ENCODE assay signal across 8 cellular contexts in the genomic region with DNA sequence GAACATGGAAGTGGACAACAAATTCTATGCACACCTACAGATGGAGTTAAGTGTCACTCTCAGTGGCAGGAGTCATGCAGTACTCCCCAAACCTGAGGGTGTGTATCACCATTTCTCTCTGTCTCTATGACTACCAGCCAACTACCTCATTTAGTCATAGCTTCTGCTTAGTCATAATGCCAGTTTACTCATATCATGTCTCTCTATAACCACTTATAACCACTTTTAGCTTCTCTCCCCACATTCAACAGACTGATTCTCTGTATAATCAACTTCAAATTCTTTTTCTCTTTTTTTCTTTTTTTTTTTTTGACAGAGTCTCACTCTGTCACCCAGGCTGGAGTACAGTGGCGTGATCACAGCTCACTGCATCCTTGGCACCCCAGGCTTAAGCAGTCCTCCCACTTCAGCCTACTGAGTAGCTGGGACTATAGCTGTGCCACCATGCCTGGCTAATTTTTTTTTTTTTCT.
DNase-seq lines count a peak whose midpoint lies in the region; ATAC-seq and TF ChIP-seq lines count a peak whose summit lies in the region.

No MANE protein-coding gene starts in this region.

- H3K4me3 Mint-ChIP-seq in central memory CD8-positive, alpha-beta T cell: no peak overlapping the region

- no peak for TF ChIP-seq CTCF in AG10803 (conservative IDR thresholded peaks at IDR 0.05; ENCODE audit: low read length)

- no peaks in the 10 kb centered on the region for H3K27me3 Mint-ChIP-seq in central memory CD8-positive, alpha-beta T cell

- H3K36me3 Mint-ChIP-seq in central memory CD8-positive, alpha-beta T cell (ENCODE audit: insufficient read depth): no peaks in the 10 kb centered on the region

- no peaks in the 10 kb centered on the region for H3K4me1 Mint-ChIP-seq in central memory CD8-positive, alpha-beta T cell

- peak overlapping the region; percentile 79 for H3K27ac Mint-ChIP-seq in central memory CD8-positive, alpha-beta T cell (ENCODE audit: low read depth)

- no peak overlapping the region for H3K4me3 ChIP-seq in AG10803 (ENCODE audit: low read length)

- no peaks in the 10 kb centered on the region for H3K9me3 Mint-ChIP-seq in central memory CD8-positive, alpha-beta T cell

- peak; percentile 82 for DNase-seq in AG10803 (ENCODE audit: low read depth)
- peak; percentile 98 for DNase-seq in RKO (ENCODE audit: low spot score)
- no peak for DNase-seq in central memory CD8-positive, alpha-beta T cell (ENCODE audit: low spot score in 2 of 2)
- peak; percentile 11 to 12 for DNase-seq in stimulated activated CD4-positive, alpha-beta T cell treated with anti-CD3 and anti-CD28 coated beads, Interleukin-1b, Interleukin-23, amount 100 ng/mL, for 4 hours (ENCODE audit: low read depth in 2 of 2)
- no peak for DNase-seq in NCI-H82 (lab: John Stamatoyannopoulos, UW)
- DNase-seq in globus pallidus (ENCODE audit: low spot score): no peak

- ATAC-seq in GM19035 (IDR thresholded peaks at IDR 0.05; ENCODE audit: unreplicated experiment) (peak; percentile 100), HG03097 (IDR thresholded peaks at IDR 0.05; ENCODE audit: low FRiP score, unreplicated experiment) (peak; percentile 98)
- peak; percentile 96 for ATAC-seq in central memory CD8-positive, alpha-beta T cell (replicated peaks; ENCODE audit: extremely low read depth, poor library complexity, severe bottlenecking)

Comparison
In these comparisons a context has a peak if more than half of its experiments do, and no peak if none do; other contexts are left out.
1. DNase-seq: peak in AG10803 (single experiment), RKO (single experiment) and stimulated activated CD4-positive, alpha-beta T cell treated with anti-CD3 and anti-CD28 coated beads, Interleukin-1b, Interleukin-23, amount 100 ng/mL, for 4 hours (2 of 2); none in central memory CD8-positive, alpha-beta T cell (0 of 2), NCI-H82 (single experiment) and globus pallidus (single experiment).
2. Peak in every context shown above with its lines, with median percentiles within 50 percentile points of each other: ATAC-seq.